ENCODE assay signal across 11 cellular contexts in the genomic region with DNA sequence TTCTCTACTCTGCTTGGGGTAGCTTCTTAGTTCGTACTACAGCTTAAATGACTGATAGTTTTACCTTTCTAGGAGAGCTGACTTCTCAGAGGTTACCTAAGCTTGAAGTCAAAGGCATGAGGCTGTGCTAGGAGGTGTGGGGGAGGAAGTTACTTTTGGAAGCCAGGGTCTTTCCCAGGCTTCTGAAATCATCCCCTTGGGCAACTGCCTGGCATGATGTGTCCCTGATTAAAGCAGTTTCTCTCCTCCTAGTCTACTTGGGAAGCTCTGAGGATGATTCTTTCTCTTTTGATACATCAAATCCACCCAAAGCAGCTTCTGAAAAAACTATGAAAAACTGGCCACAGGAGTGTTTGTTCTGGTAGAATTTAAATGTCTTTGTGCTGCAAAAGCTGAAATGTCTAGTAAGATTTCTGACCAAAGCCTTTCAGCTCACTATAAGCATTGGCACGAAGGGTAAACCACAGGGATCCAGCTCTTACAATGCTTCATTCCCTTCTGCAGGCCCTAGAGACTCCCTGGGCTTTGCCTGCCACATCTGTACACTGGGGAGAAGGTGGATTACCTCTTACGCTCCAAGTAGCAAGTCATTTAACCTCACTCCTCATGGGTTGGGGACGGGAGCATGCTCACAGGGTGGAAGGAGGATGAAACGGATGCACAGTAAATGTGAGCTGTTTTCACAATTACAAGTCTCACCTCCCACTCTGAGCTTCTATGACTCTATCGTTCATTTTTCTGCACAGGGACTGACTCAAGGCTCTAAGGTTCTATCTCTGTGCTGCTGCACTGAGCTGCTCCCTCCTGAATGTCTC.
DNase-seq lines count a peak whose midpoint lies in the region; ATAC-seq and TF ChIP-seq lines count a peak whose summit lies in the region.
"Had no signal": no experiment of that assay in that cellular context is flagged by ENCODE, and none has a peak within 500 bp of the region (broad histone marks: within the 10 kb centered on the region; RNA-seq: fewer than 3 reads in every experiment).

No MANE protein-coding gene starts in this region.

- H3K27me3 Mint-ChIP-seq in activated naive CD4-positive, alpha-beta T cell treated with anti-CD3 and anti-CD28 coated beads, Interleukin-2, amount 10 ng/mL, durations not matched to agents 7 days and 5 days, result peaks cover 19% of the 10 kb centered on the region

- H3K9me3 Mint-ChIP-seq in activated naive CD4-positive, alpha-beta T cell treated with anti-CD3 and anti-CD28 coated beads, Interleukin-2, amount 10 ng/mL, durations not matched to agents 7 days and 5 days, result no peaks in the 10 kb centered on the region

- H3K4me3 Mint-ChIP-seq in activated naive CD4-positive, alpha-beta T cell treated with anti-CD3 and anti-CD28 coated beads, Interleukin-2, amount 10 ng/mL, durations not matched to agents 7 days and 5 days, result no peak overlapping the region

- CTCF ChIA-PET in GM10248 (lab: Yijun Ruan, JAX), result interaction anchor here (1.0 to 4.8 kb wide), 8 partner anchors 8 to 297 kb away, joined by 3 to 40 read pairs (median 4); no protein-coding TSS in a partner anchor
- CTCF ChIA-PET in activated naive CD4-positive, alpha-beta T cell treated with anti-CD3 and anti-CD28 coated beads, Interleukin-2, amount 10 ng/mL, durations not matched to agents 7 days and 5 days (lab: Charles Lee), result interaction anchor here (0.6 to 1.7 kb wide), 12 partner anchors 15 to 412 kb away, joined by 3 to 8 read pairs (median 3); no protein-coding TSS in a partner anchor

- ATAC-seq in HG03432 (IDR thresholded peaks at IDR 0.05; ENCODE audit: unreplicated experiment) (peak; percentile 25), HG03460 (IDR thresholded peaks at IDR 0.05; ENCODE audit: unreplicated experiment) (no peak), HG03139 (IDR thresholded peaks at IDR 0.05; ENCODE audit: unreplicated experiment) (no peak)
- ATAC-seq: heart left ventricle had no signal

- POLR2A ChIA-PET in GM10248 (lab: Yijun Ruan, JAX), result interaction anchor here (0.7 kb wide), 1 partner anchor 61 kb away, joined by 3 read pairs; no protein-coding TSS in a partner anchor

- DNase-seq in GM10248 (ENCODE audit: extremely low spot score) (peak; percentile 58), HuH-7 (ENCODE audit: low spot score) (no peak), SKM-1 treated with dmso at 0.1 percent for 144 hours (lab: John Stamatoyannopoulos, UW; ENCODE audit: unreplicated experiment) (no peak)
- DNase-seq in activated naive CD4-positive, alpha-beta T cell treated with anti-CD3 and anti-CD28 coated beads, Interleukin-2, amount 10 ng/mL, durations not matched to agents 7 days and 5 days, result no peak
- DNase-seq in stimulated activated CD4-positive, alpha-beta T cell treated with anti-CD3 and anti-CD28 coated beads, Interleukin-12 subunit alpha, Interleukin-12 subunit beta, amount 100 ng/mL, for 4 hours, result peak; percentile 44
- DNase-seq: heart left ventricle, NCI-H526 treated with DMSO at 0.1 percent for 48 hours, small intestine had no signal

- peak overlapping the region; percentile 2 for H3K27ac Mint-ChIP-seq in activated naive CD4-positive, alpha-beta T cell treated with anti-CD3 and anti-CD28 coated beads, Interleukin-2, amount 10 ng/mL, durations not matched to agents 7 days and 5 days

- TF ChIP-seq CTCF in GM10248 (IDR thresholded peaks at IDR 0.05; ENCODE audit: control extremely low read depth, extremely low read depth, low read depth, missing control alignments), result no peak

- peaks cover 67% of the 10 kb centered on the region for H3K4me1 Mint-ChIP-seq in activated naive CD4-positive, alpha-beta T cell treated with anti-CD3 and anti-CD28 coated beads, Interleukin-2, amount 10 ng/mL, durations not matched to agents 7 days and 5 days

- peaks cover 22% of the 10 kb centered on the region for H3K36me3 Mint-ChIP-seq in activated naive CD4-positive, alpha-beta T cell treated with anti-CD3 and anti-CD28 coated beads, Interleukin-2, amount 10 ng/mL, durations not matched to agents 7 days and 5 days

Comparison
In these comparisons a context has a peak if more than half of its experiments do, and no peak if none do; other contexts are left out.
1. DNase-seq: peak in GM10248 (single experiment) and stimulated activated CD4-positive, alpha-beta T cell treated with anti-CD3 and anti-CD28 coated beads, Interleukin-12 subunit alpha, Interleukin-12 subunit beta, amount 100 ng/mL, for 4 hours (single experiment); none in activated naive CD4-positive, alpha-beta T cell treated with anti-CD3 and anti-CD28 coated beads, Interleukin-2, amount 10 ng/mL, durations not matched to agents 7 days and 5 days (single experiment), HuH-7 (single experiment) and SKM-1 treated with dmso at 0.1 percent for 144 hours (single experiment).